20 cellular contexts compared by ENCODE assay signal in genomic region chr3:159721324-159721723, GRCh38.
"Had no signal": no experiment of that assay in that cellular context is flagged by ENCODE, and none has a peak within 500 bp of the region (broad histone marks: within the 10 kb centered on the region; RNA-seq: fewer than 3 reads in every experiment).

No MANE protein-coding gene starts in this region.

- H3K4me3 ChIP-seq: SJSA1, SK-N-MC had no signal

- DNase-seq: KBM-7, NCI-H1092 treated with DMSO at 0.1 percent for 48 hours, NCI-H1436, NCI-H187, NCI-H2029, NCI-H2081 treated with DMSO at 0.1 percent for 48 hours, NCI-H2171, NCI-H226, NCI-H446, NCI-H510A, NCI-H524 treated with DMSO at 0.1 percent for 48 hours, NCI-H69, NCI-H774, Right ventricle myocardium superior, RPMI8226, SIG-M5, T-helper 1 cell had no signal

- H3K9me3 ChIP-seq: SJSA1 had no signal

- H3K27me3 ChIP-seq: SJSA1 had no signal

- H3K36me3 ChIP-seq: SJSA1 had no signal

- H3K27ac ChIP-seq: HL-60, SJSA1, SK-N-MC had no signal
